Comparison of ENCODE assay signal across 28 cellular contexts in genomic region chr5:93120771-93121170, GRCh38.
"Had no signal": no experiment of that assay in that cellular context is flagged by ENCODE, and none has a peak within 500 bp of the region (broad histone marks: within the 10 kb centered on the region; RNA-seq: fewer than 3 reads in every experiment).

No MANE protein-coding gene starts in this region.

- H3K27ac Mint-ChIP-seq: dendritic cell treated with granulocyte-macrophage colony-stimulating factor and Interleukin-4, amounts not matched to agents 40 ng/mL and 50 ng/mL, for 4 days; effector memory CD8-positive, alpha-beta T cell; immature natural killer cell; natural killer cell; progenitor cell of endocrine pancreas had no signal

- DNase-seq: colonic mucosa; effector memory CD8-positive, alpha-beta T cell; erythroblast; esophagus squamous epithelium; foreskin melanocyte; glutamatergic neuron; hypothalamus; immature natural killer cell; islet precursor cell; kidney glomerular epithelial cell; left colon; left ventricle myocardium superior; mesendoderm; natural killer cell; right lobe of liver; small intestine; stimulated activated CD4-positive, alpha-beta T cell treated with anti-CD3 and anti-CD28 coated beads, Interleukin-15, amount 100 ng/mL, for 24 hours; stimulated activated CD4-positive, alpha-beta T cell treated with anti-CD3 and anti-CD28 coated beads, Interleukin-4, amount 100 ng/mL, for 1 hour; stimulated activated CD8-positive, alpha-beta memory T cell treated with anti-CD3 and anti-CD28 coated beads, Interleukin-4, amount 100 ng/mL, for 48 hours; stimulated activated naive CD4-positive, alpha-beta T cell treated with Interleukin-2 at 50 U/mL for 16 hours; stomach; thyroid gland; trophoblast cell had no signal

- H3K4me3 Mint-ChIP-seq: dendritic cell treated with granulocyte-macrophage colony-stimulating factor and Interleukin-4, amounts not matched to agents 40 ng/mL and 50 ng/mL, for 4 days; effector memory CD8-positive, alpha-beta T cell; immature natural killer cell; natural killer cell had no signal

- H3K4me3 ChIP-seq: colonic mucosa, esophagus squamous epithelium, lung, right lobe of liver, stomach, thyroid gland, vagina had no signal

- H3K9me3 ChIP-seq: colonic mucosa, esophagus squamous epithelium, right lobe of liver, stomach, thyroid gland, vagina had no signal

- H3K27me3 ChIP-seq: colonic mucosa, esophagus squamous epithelium, right lobe of liver, stomach, thyroid gland, vagina had no signal

- H3K4me1 ChIP-seq: colonic mucosa, esophagus squamous epithelium, parathyroid adenoma, right lobe of liver, stomach, thyroid gland, vagina had no signal

- H3K4me1 Mint-ChIP-seq: immature natural killer cell, natural killer cell had no signal

- H2AFZ ChIP-seq: parathyroid adenoma had no signal

- H3K27ac ChIP-seq: colonic mucosa, esophagus squamous epithelium, parathyroid adenoma, right lobe of liver, stomach, thyroid gland, vagina had no signal

- H3K36me3 ChIP-seq: colonic mucosa, esophagus squamous epithelium, right lobe of liver, stomach, thyroid gland, vagina had no signal

- H3K9ac ChIP-seq: parathyroid adenoma had no signal

- ATAC-seq: effector memory CD8-positive, alpha-beta T cell; left colon; left ventricle myocardium superior; natural killer cell; right lobe of liver had no signal

- H3K9me3 Mint-ChIP-seq: dendritic cell treated with granulocyte-macrophage colony-stimulating factor and Interleukin-4, amounts not matched to agents 40 ng/mL and 50 ng/mL, for 4 days had no signal

- H3K27me3 Mint-ChIP-seq: dendritic cell treated with granulocyte-macrophage colony-stimulating factor and Interleukin-4, amounts not matched to agents 40 ng/mL and 50 ng/mL, for 4 days; effector memory CD8-positive, alpha-beta T cell had no signal

- H3K36me3 Mint-ChIP-seq: immature natural killer cell, natural killer cell had no signal
